16 cellular contexts compared by ENCODE assay signal in genomic region chr15:100252779-100253417, GRCh38.
"Had no signal": no experiment of that assay in that cellular context is flagged by ENCODE, and none has a peak within 500 bp of the region (broad histone marks: within the 10 kb centered on the region; RNA-seq: fewer than 3 reads in every experiment).

No MANE protein-coding gene starts in this region.

- ATAC-seq: heart left ventricle; right lobe of liver; stimulated activated effector memory CD8-positive, alpha-beta T cell treated with anti-CD3 and anti-CD28 coated beads, Interleukin-12 subunit alpha, Interleukin-12 subunit beta, amount 100 ng/mL, for 72 hours had no signal

- H3K4me1 Mint-ChIP-seq: activated B cell treated with CpG ODN at 0.5 μM for 24 hours; memory B cell; stimulated activated effector memory CD8-positive, alpha-beta T cell treated with anti-CD3 and anti-CD28 coated beads, Interleukin-12 subunit alpha, Interleukin-12 subunit beta, amount 100 ng/mL, for 72 hours had no signal

- H3K36me3 Mint-ChIP-seq: memory B cell; stimulated activated effector memory CD8-positive, alpha-beta T cell treated with anti-CD3 and anti-CD28 coated beads, Interleukin-12 subunit alpha, Interleukin-12 subunit beta, amount 100 ng/mL, for 72 hours had no signal

- DNase-seq: activated B cell treated with CpG ODN at 0.5 μM for 24 hours; activated CD4-positive, alpha-beta T cell treated with anti-CD3 and anti-CD28 coated beads for 4 hours; activated CD4-positive, alpha-beta T cell treated with anti-CD3 and anti-CD28 coated beads, Interleukin-2, amount 50 U/mL, for 48 hours; activated naive CD4-positive, alpha-beta T cell; activated naive CD8-positive, alpha-beta T cell treated with anti-CD3 and anti-CD28 coated beads, Interleukin-2, amount 10 ng/mL, durations not matched to agents 7 days and 5 days; amygdala; colonic mucosa; stimulated activated CD4-positive, alpha-beta T cell treated with anti-CD3 and anti-CD28 coated beads, Interleukin-2, amount 100 ng/mL, for 24 hours; testis had no signal

- H3K27ac Mint-ChIP-seq: activated B cell treated with CpG ODN at 0.5 μM for 24 hours; activated naive CD8-positive, alpha-beta T cell treated with anti-CD3 and anti-CD28 coated beads, Interleukin-2, amount 10 ng/mL, durations not matched to agents 7 days and 5 days; memory B cell; nephron; stimulated activated effector memory CD8-positive, alpha-beta T cell treated with anti-CD3 and anti-CD28 coated beads, Interleukin-12 subunit alpha, Interleukin-12 subunit beta, amount 100 ng/mL, for 72 hours; T-helper 1 cell treated with Interleukin-12 subunit alpha and Interleukin-12 subunit beta and Interleukin-4 antibody, amounts not matched to agents 30 μg/mL and 1 μg/mL, for 36 hours; type B pancreatic cell had no signal

- H3K9me3 Mint-ChIP-seq: activated naive CD8-positive, alpha-beta T cell treated with anti-CD3 and anti-CD28 coated beads, Interleukin-2, amount 10 ng/mL, durations not matched to agents 7 days and 5 days; nephron; stimulated activated effector memory CD8-positive, alpha-beta T cell treated with anti-CD3 and anti-CD28 coated beads, Interleukin-12 subunit alpha, Interleukin-12 subunit beta, amount 100 ng/mL, for 72 hours had no signal

- H3K4me3 Mint-ChIP-seq: activated B cell treated with CpG ODN at 0.5 μM for 24 hours; activated naive CD8-positive, alpha-beta T cell treated with anti-CD3 and anti-CD28 coated beads, Interleukin-2, amount 10 ng/mL, durations not matched to agents 7 days and 5 days; memory B cell; nephron; stimulated activated effector memory CD8-positive, alpha-beta T cell treated with anti-CD3 and anti-CD28 coated beads, Interleukin-12 subunit alpha, Interleukin-12 subunit beta, amount 100 ng/mL, for 72 hours; T-helper 1 cell treated with Interleukin-12 subunit alpha and Interleukin-12 subunit beta and Interleukin-4 antibody, amounts not matched to agents 30 μg/mL and 1 μg/mL, for 36 hours; type B pancreatic cell had no signal

- H3K27me3 Mint-ChIP-seq: activated B cell treated with CpG ODN at 0.5 μM for 24 hours; activated naive CD8-positive, alpha-beta T cell treated with anti-CD3 and anti-CD28 coated beads, Interleukin-2, amount 10 ng/mL, durations not matched to agents 7 days and 5 days; type B pancreatic cell had no signal
